In the genomic region with DNA sequence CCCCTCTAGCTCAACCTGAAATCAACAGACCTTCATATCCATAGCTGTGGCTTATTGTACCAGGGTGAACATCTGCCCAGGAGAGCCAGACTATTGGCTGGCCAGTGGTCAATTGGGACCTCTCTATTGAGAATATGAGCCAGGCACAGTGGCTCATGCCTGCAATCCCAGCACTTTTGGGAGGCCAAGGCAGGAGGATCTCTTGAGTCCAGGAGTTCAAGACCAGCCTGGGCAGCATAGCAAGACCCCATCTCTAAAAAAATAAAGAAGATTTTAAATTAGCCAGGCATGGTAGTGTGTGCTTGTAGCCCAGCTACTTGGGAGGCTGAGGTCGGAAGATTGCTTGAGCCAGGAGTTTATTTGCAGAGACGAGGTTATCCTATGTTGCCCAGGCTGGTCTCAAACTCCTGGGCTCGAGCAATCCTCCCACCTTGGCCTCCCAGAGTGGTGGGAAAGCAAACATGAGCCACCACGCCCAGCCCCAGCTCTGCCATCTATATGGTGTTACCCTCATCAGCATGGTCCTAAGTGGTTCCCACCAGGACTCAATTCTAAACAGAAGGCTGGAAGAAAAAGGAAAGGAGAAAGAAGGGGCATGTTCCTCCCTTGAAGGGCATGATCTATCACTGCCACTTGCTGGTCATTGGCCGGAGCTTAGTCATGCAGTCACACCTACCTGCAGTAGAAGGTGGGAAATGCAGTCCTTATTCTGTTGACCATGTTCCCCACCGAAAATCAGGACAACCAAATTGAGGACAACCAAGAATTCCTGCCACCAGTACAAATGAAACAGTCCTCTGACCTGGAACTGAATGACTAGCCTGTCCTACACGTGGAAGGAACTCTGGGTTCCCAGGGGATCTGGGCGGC, we compare ENCODE assay signal across 1 cellular context.
A peak's percentile ranks its signal among the peaks of the same experiment; 100 is the strongest.
TF ChIP-seq lines count a peak whose summit lies in the region.

No MANE protein-coding gene starts in this region.

TF ChIP-seq in HepG2, 621 proteins besides CTCF, POLR2A, EP300 and RAD21 (continued from another document):
- TF ChIP-seq THAP9 (CRISPR knock-in tag; IDR thresholded peaks at IDR 0.05; ENCODE audit: borderline replicate concordance): 0 out of 2 replicates have a peak, but pooled peaks have one; percentile 39
- TF ChIP-seq HNF4A (CRISPR knock-in tag; IDR thresholded peaks at IDR 0.05): no peak
- TF ChIP-seq ZC3H13 (CRISPR knock-in tag; IDR thresholded peaks at IDR 0.05): no peak
- 0 out of 2 replicates have a peak, but pooled peaks have one; percentile 16 for TF ChIP-seq IRF2 (CRISPR knock-in tag; IDR thresholded peaks at IDR 0.05)
- no peak for TF ChIP-seq POGZ (CRISPR knock-in tag; IDR thresholded peaks at IDR 0.05)
- TF ChIP-seq, protein P1, sequence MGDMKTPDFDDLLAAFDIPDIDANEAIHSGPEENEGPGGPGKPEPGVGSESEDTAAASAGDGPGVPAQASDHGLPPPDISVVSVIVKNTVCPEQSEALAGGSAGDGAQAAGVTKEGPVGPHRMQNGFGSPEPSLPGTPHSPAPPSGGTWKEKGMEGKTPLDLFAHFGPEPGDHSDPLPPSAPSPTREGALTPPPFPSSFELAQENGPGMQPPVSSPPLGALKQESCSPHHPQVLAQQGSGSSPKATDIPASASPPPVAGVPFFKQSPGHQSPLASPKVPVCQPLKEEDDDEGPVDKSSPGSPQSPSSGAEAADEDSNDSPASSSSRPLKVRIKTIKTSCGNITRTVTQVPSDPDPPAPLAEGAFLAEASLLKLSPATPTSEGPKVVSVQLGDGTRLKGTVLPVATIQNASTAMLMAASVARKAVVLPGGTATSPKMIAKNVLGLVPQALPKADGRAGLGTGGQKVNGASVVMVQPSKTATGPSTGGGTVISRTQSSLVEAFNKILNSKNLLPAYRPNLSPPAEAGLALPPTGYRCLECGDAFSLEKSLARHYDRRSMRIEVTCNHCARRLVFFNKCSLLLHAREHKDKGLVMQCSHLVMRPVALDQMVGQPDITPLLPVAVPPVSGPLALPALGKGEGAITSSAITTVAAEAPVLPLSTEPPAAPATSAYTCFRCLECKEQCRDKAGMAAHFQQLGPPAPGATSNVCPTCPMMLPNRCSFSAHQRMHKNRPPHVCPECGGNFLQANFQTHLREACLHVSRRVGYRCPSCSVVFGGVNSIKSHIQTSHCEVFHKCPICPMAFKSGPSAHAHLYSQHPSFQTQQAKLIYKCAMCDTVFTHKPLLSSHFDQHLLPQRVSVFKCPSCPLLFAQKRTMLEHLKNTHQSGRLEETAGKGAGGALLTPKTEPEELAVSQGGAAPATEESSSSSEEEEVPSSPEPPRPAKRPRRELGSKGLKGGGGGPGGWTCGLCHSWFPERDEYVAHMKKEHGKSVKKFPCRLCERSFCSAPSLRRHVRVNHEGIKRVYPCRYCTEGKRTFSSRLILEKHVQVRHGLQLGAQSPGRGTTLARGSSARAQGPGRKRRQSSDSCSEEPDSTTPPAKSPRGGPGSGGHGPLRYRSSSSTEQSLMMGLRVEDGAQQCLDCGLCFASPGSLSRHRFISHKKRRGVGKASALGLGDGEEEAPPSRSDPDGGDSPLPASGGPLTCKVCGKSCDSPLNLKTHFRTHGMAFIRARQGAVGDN (CRISPR knock-in tag; IDR thresholded peaks at IDR 0.05): peak; percentile 25; the same call in 1 of the 2 replicates
- TF ChIP-seq, protein P2, sequence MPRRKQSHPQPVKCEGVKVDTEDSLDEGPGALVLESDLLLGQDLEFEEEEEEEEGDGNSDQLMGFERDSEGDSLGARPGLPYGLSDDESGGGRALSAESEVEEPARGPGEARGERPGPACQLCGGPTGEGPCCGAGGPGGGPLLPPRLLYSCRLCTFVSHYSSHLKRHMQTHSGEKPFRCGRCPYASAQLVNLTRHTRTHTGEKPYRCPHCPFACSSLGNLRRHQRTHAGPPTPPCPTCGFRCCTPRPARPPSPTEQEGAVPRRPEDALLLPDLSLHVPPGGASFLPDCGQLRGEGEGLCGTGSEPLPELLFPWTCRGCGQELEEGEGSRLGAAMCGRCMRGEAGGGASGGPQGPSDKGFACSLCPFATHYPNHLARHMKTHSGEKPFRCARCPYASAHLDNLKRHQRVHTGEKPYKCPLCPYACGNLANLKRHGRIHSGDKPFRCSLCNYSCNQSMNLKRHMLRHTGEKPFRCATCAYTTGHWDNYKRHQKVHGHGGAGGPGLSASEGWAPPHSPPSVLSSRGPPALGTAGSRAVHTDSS (CRISPR knock-in tag; conservative IDR thresholded peaks at IDR 0.05): no peak
- no peak for TF ChIP-seq ZNF781 (CRISPR knock-in tag; IDR thresholded peaks at IDR 0.05; ENCODE audit: borderline replicate concordance, not compliant biosample characterization)
- no peak for TF ChIP-seq NFRKB (IDR thresholded peaks at IDR 0.05)
- peak; percentile 18; the same call in 1 of the 2 replicates for TF ChIP-seq ZNF619 (CRISPR knock-in tag; IDR thresholded peaks at IDR 0.05)
- no peak for TF ChIP-seq U2AF2 (IDR thresholded peaks at IDR 0.05; ENCODE audit: low read depth, low read length)
- no peak for TF ChIP-seq ZNF234 (CRISPR knock-in tag; conservative IDR thresholded peaks at IDR 0.05)
- TF ChIP-seq GABPB1 (CRISPR knock-in tag; IDR thresholded peaks at IDR 0.05): no peak; the same call in 1 of the 2 replicates
- 0 out of 2 replicates have a peak, but pooled peaks have one; percentile 22 for TF ChIP-seq GFI1 (CRISPR knock-in tag; IDR thresholded peaks at IDR 0.05; ENCODE audit: borderline replicate concordance)
- no peak for TF ChIP-seq ZNF180 (CRISPR knock-in tag; IDR thresholded peaks at IDR 0.05; ENCODE audit: borderline replicate concordance, low read depth)
- TF ChIP-seq, protein P3, sequence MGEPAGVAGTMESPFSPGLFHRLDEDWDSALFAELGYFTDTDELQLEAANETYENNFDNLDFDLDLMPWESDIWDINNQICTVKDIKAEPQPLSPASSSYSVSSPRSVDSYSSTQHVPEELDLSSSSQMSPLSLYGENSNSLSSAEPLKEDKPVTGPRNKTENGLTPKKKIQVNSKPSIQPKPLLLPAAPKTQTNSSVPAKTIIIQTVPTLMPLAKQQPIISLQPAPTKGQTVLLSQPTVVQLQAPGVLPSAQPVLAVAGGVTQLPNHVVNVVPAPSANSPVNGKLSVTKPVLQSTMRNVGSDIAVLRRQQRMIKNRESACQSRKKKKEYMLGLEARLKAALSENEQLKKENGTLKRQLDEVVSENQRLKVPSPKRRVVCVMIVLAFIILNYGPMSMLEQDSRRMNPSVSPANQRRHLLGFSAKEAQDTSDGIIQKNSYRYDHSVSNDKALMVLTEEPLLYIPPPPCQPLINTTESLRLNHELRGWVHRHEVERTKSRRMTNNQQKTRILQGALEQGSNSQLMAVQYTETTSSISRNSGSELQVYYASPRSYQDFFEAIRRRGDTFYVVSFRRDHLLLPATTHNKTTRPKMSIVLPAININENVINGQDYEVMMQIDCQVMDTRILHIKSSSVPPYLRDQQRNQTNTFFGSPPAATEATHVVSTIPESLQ (CRISPR knock-in tag; conservative IDR thresholded peaks at IDR 0.05): no peak
- TF ChIP-seq ZNF567 (CRISPR knock-in tag; IDR thresholded peaks at IDR 0.05; ENCODE audit: borderline replicate concordance): no peak
- no peak for TF ChIP-seq ZBTB21 (CRISPR knock-in tag; IDR thresholded peaks at IDR 0.05)
- no peak for TF ChIP-seq FOXP4 (CRISPR knock-in tag; IDR thresholded peaks at IDR 0.05)
- TF ChIP-seq, protein P4, sequence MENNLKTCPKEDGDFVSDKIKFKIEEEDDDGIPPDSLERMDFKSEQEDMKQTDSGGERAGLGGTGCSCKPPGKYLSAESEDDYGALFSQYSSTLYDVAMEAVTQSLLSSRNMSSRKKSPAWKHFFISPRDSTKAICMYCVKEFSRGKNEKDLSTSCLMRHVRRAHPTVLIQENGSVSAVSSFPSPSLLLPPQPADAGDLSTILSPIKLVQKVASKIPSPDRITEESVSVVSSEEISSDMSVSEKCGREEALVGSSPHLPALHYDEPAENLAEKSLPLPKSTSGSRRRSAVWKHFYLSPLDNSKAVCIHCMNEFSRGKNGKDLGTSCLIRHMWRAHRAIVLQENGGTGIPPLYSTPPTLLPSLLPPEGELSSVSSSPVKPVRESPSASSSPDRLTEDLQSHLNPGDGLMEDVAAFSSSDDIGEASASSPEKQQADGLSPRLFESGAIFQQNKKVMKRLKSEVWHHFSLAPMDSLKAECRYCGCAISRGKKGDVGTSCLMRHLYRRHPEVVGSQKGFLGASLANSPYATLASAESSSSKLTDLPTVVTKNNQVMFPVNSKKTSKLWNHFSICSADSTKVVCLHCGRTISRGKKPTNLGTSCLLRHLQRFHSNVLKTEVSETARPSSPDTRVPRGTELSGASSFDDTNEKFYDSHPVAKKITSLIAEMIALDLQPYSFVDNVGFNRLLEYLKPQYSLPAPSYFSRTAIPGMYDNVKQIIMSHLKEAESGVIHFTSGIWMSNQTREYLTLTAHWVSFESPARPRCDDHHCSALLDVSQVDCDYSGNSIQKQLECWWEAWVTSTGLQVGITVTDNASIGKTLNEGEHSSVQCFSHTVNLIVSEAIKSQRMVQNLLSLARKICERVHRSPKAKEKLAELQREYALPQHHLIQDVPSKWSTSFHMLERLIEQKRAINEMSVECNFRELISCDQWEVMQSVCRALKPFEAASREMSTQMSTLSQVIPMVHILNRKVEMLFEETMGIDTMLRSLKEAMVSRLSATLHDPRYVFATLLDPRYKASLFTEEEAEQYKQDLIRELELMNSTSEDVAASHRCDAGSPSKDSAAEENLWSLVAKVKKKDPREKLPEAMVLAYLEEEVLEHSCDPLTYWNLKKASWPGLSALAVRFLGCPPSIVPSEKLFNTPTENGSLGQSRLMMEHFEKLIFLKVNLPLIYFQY (CRISPR knock-in tag; IDR thresholded peaks at IDR 0.05; ENCODE audit: borderline replicate concordance): no peak
- TF ChIP-seq DMAP1 (CRISPR knock-in tag; IDR thresholded peaks at IDR 0.05): peak; percentile 8; the same call in 1 of the 2 replicates
- TF ChIP-seq ZFP90 (CRISPR knock-in tag; IDR thresholded peaks at IDR 0.05; ENCODE audit: borderline replicate concordance): 0 out of 2 replicates have a peak, but pooled peaks have one; percentile 23
- no peak for TF ChIP-seq MAFK (conservative IDR thresholded peaks at IDR 0.05 in 1 of 2, IDR thresholded peaks at IDR 0.05 in 1 of 2; ENCODE audit: low read length in 2 of 2)
- no peak for TF ChIP-seq ZFP41 (CRISPR knock-in tag; IDR thresholded peaks at IDR 0.05; ENCODE audit: borderline replicate concordance)
- no peak for TF ChIP-seq ISL2 (CRISPR knock-in tag; IDR thresholded peaks at IDR 0.05)
- TF ChIP-seq ZNF24 (IDR thresholded peaks at IDR 0.05): no peak
- 0 out of 2 replicates have a peak, but pooled peaks have one; percentile 12 for TF ChIP-seq ELF1 (CRISPR knock-in tag; IDR thresholded peaks at IDR 0.05)
- TF ChIP-seq ZSCAN22 (CRISPR knock-in tag; IDR thresholded peaks at IDR 0.05): no peak
- TF ChIP-seq, protein P5, sequence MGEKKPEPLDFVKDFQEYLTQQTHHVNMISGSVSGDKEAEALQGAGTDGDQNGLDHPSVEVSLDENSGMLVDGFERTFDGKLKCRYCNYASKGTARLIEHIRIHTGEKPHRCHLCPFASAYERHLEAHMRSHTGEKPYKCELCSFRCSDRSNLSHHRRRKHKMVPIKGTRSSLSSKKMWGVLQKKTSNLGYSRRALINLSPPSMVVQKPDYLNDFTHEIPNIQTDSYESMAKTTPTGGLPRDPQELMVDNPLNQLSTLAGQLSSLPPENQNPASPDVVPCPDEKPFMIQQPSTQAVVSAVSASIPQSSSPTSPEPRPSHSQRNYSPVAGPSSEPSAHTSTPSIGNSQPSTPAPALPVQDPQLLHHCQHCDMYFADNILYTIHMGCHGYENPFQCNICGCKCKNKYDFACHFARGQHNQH (CRISPR knock-in tag; IDR thresholded peaks at IDR 0.05): 0 out of 2 replicates have a peak, but pooled peaks have one; percentile 23
